In genomic region chr12:65504417-65504816, GRCh38 we compare ENCODE assay signal across 22 cellular contexts.
A peak's percentile ranks its signal among the peaks of the same experiment; 100 is the strongest.
DNase-seq lines count a peak whose midpoint lies in the region; ATAC-seq, FAIRE-seq and TF ChIP-seq lines count a peak whose summit lies in the region.
"Had no signal": no experiment of that assay in that cellular context is flagged by ENCODE, and none has a peak within 500 bp of the region (broad histone marks: within the 10 kb centered on the region; RNA-seq: fewer than 3 reads in every experiment).

No MANE protein-coding gene starts in this region.

- H3K9me3 ChIP-seq in HEK293 (ENCODE audit: control insufficient read depth, insufficient read depth, low read depth, low read length) = no peaks in the 10 kb centered on the region
- H3K9me3 ChIP-seq: A549; BLaER1 treated with 17β-estradiol and CSF1 and Interleukin-3, amounts not matched to agents 10 nM and 100 nM; Caco-2 had no signal

- no peak for TF ChIP-seq CTCF in HEK293 (tag by site-specific recombination; IDR thresholded peaks at IDR 0.05)

- POLR2A ChIA-PET in HEK293 (lab: Yijun Ruan, JAX) = no interaction called here

- peak; percentile 99 for FAIRE-seq in G401.6 (lab: Jason Lieb, UNC)
- FAIRE-seq: A549, D721Med, GM12878, GM12892, GM18507 had no signal

- ATAC-seq in activated naive CD4-positive, alpha-beta T cell treated with anti-CD3 and anti-CD28 coated beads, Interleukin-2, amount 50 U/mL, for 72 hours = no peak
- ATAC-seq: A549; CD8-positive, alpha-beta T cell; GM12878 had no signal

- H3K4me1 ChIP-seq in HEK293 (ENCODE audit: control insufficient read depth, insufficient read depth, low read length) = 0 out of 2 replicates have a peak, but pooled peaks cover 2% of the 10 kb centered on the region
- H3K4me1 ChIP-seq: A549, Caco-2 had no signal

- no peaks in the 10 kb centered on the region for H3K9me3 Mint-ChIP-seq in activated naive CD4-positive, alpha-beta T cell treated with anti-CD3 and anti-CD28 coated beads, Interleukin-2, amount 50 U/mL, for 72 hours
- H3K9me3 Mint-ChIP-seq: CD4-positive, alpha-beta T cell; CD8-positive, alpha-beta T cell had no signal

- no peak overlapping the region for H3K27ac Mint-ChIP-seq in activated naive CD4-positive, alpha-beta T cell treated with anti-CD3 and anti-CD28 coated beads, Interleukin-2, amount 50 U/mL, for 72 hours
- H3K27ac Mint-ChIP-seq: B cell; CD4-positive, alpha-beta T cell; CD8-positive, alpha-beta T cell had no signal

- no peak overlapping the region for H3K27ac ChIP-seq in HEK293 (ENCODE audit: extremely low read depth, low read depth, low read length)
- H3K27ac ChIP-seq: 22Rv1; A549; BLaER1 treated with 17β-estradiol and CSF1 and Interleukin-3, amounts not matched to agents 10 nM and 100 nM; C4-2B had no signal

- no peaks in the 10 kb centered on the region for H3K36me3 ChIP-seq in HEK293 (ENCODE audit: control insufficient read depth in 2 of 2, insufficient read depth in 1 of 2, low read length in 2 of 2)
- H3K36me3 ChIP-seq: BLaER1 treated with 17β-estradiol and CSF1 and Interleukin-3, amounts not matched to agents 10 nM and 100 nM had no signal

- peak; percentile 5 for DNase-seq in ecto neural progenitor cell (ENCODE audit: low spot score)
- no peak for DNase-seq in nucleus accumbens (lab: John Stamatoyannopoulos, UW)
- DNase-seq in activated CD4-positive, alpha-beta T cell treated with anti-CD3 and anti-CD28 coated beads for 48 hours = no peak
- no peak for DNase-seq in activated naive CD4-positive, alpha-beta T cell treated with anti-CD3 and anti-CD28 coated beads, Interleukin-2, amount 50 U/mL, for 72 hours (ENCODE audit: low spot score in 2 of 2)
- DNase-seq: AML-193; Caco-2; Calu3; CD4-positive, alpha-beta T cell; CD8-positive, alpha-beta T cell; DMS79 treated with DMSO at 0.1 percent for 48 hours; GDM1 had no signal

- H3K36me3 Mint-ChIP-seq in activated naive CD4-positive, alpha-beta T cell treated with anti-CD3 and anti-CD28 coated beads, Interleukin-2, amount 50 U/mL, for 72 hours = no peaks in the 10 kb centered on the region
- H3K36me3 Mint-ChIP-seq: CD8-positive, alpha-beta T cell had no signal

- CTCF ChIA-PET in HEK293 (lab: Yijun Ruan, JAX) = no interaction called here

- no peak overlapping the region for H3K4me3 ChIP-seq in HEK293 (ENCODE audit: low read depth, low read length)
- H3K4me3 ChIP-seq: A549; BLaER1 treated with 17β-estradiol and CSF1 and Interleukin-3, amounts not matched to agents 10 nM and 100 nM; GM12878 had no signal

TF ChIP-seq in HEK293, 187 proteins besides CTCF, POLR2A, EP300 and RAD21:
- TF ChIP-seq ZNF777 (tag by site-specific recombination; IDR thresholded peaks at IDR 0.05; ENCODE audit: borderline replicate concordance) (no peak), ZNF48 (tag by site-specific recombination; IDR thresholded peaks at IDR 0.05) (no peak), ZBTB11 (tag by site-specific recombination; conservative IDR thresholded peaks at IDR 0.05; ENCODE audit: low read depth) (no peak), HOXA7 (CRISPR knock-in tag; IDR thresholded peaks at IDR 0.05; ENCODE audit: borderline replicate concordance) (no peak), GLIS1 (tag by site-specific recombination; IDR thresholded peaks at IDR 0.05) (peak; percentile 27; the same call in 1 of the 2 replicates), ZNF398 (tag by site-specific recombination; IDR thresholded peaks at IDR 0.05) (no peak), ZNF776 (tag by site-specific recombination; IDR thresholded peaks at IDR 0.05; ENCODE audit: borderline replicate concordance) (no peak), ZBTB7A (tag by site-specific recombination; IDR thresholded peaks at IDR 0.05; ENCODE audit: low read depth) (no peak)
